ENCODE assay signal across 8 cellular contexts in genomic region chrX:71910526-71911022, GRCh38. TPM values are rescaled to one million over a fixed set of nuclear protein-coding genes. Genes with fewer than 3 reads are reported as not detected.
DNase-seq lines count a peak whose midpoint lies in the region; ATAC-seq and TF ChIP-seq lines count a peak whose summit lies in the region.

Gene NHSL2, plus strand, starts transcription at chrX:71910845.

- POLR2A ChIA-PET in HEK293 (lab: Yijun Ruan, JAX) (interaction anchor here (0.6 to 0.7 kb wide), 2 partner anchors 629 to 1390 kb away, joined by 3 to 4 read pairs; no protein-coding TSS in a partner anchor), WTC11 (lab: Charles Lee) (interaction anchor here (0.6 to 2.8 kb wide), 18 partner anchors 9 to 232 kb away, joined by 3 to 24 read pairs (median 5); partner anchors contain the start of gene RTL5)

- peak within 1 kb of the TSS; percentile 73 for H3K4me3 Mint-ChIP-seq in WTC11

- H3K4me1 ChIP-seq in HEK293 (ENCODE audit: control insufficient read depth, insufficient read depth, low read length), result no peaks in the 10 kb centered on the region

- peaks cover 5% of the 10 kb centered on the region; the same call in 1 of the 2 replicates for H3K36me3 Mint-ChIP-seq in WTC11

- peak within 1 kb of the TSS; percentile 53; the same call in 1 of the 2 replicates for H3K27ac ChIP-seq in HEK293 (ENCODE audit: extremely low read depth, low read depth, low read length)

- peak within 1 kb of the TSS; percentile 31 for H3K4me3 ChIP-seq in HEK293 (ENCODE audit: low read depth, low read length)
- peak within 1 kb of the TSS; percentile 48 for H3K4me3 ChIP-seq in fibroblast of mammary gland (ENCODE audit: control insufficient read depth, low read depth, low read length)

- no peaks in the 10 kb centered on the region for H3K36me3 ChIP-seq in HEK293 (ENCODE audit: control insufficient read depth in 2 of 2, insufficient read depth in 1 of 2, low read length in 2 of 2)

- peak; percentile 58 for ATAC-seq in WTC11
- peak; percentile 67 for ATAC-seq in omental fat pad (ENCODE audit: low FRiP score)
- ATAC-seq in GM18498 (IDR thresholded peaks at IDR 0.05; ENCODE audit: unreplicated experiment), result no peak
- ATAC-seq in HG03097 (IDR thresholded peaks at IDR 0.05; ENCODE audit: low FRiP score, unreplicated experiment), result no peak

- TF ChIP-seq CTCF in HEK293 (tag by site-specific recombination; IDR thresholded peaks at IDR 0.05), result no peak
- no peak for TF ChIP-seq CTCF in WTC11 (IDR thresholded peaks at IDR 0.05)
- TF ChIP-seq CTCF in fibroblast of mammary gland (conservative IDR thresholded peaks at IDR 0.05; ENCODE audit: control insufficient read depth, insufficient read depth, low read depth, low read length), result no peak
- no peak for TF ChIP-seq CTCF in omental fat pad (IDR thresholded peaks at IDR 0.05)

- no peaks in the 10 kb centered on the region for H3K9me3 ChIP-seq in HEK293 (ENCODE audit: control insufficient read depth, insufficient read depth, low read depth, low read length)

- H3K4me1 Mint-ChIP-seq in WTC11, result peaks cover 42% of the 10 kb centered on the region

- CTCF ChIA-PET in HEK293 (lab: Yijun Ruan, JAX) (interaction anchor here (0.6 to 2.5 kb wide), 14 partner anchors 8 to 119 kb away, joined by 3 to 16 read pairs (median 4); no protein-coding TSS in a partner anchor), WTC11 (lab: Charles Lee) (interaction anchor here (0.5 to 3.9 kb wide), 31 partner anchors 8 to 1742 kb away, joined by 3 to 47 read pairs (median 4); partner anchors contain the start of genes ERCC6L and RTL5)

- no peaks in the 10 kb centered on the region; the same call in 1 of the 2 replicates for H3K27me3 Mint-ChIP-seq in WTC11 (ENCODE audit: low read depth)

- DNase-seq in WTC11 (ENCODE audit: low spot score), result peak; percentile 44
- DNase-seq in fibroblast of mammary gland (ENCODE audit: low read depth), result peak; percentile 26
- DNase-seq in omental fat pad (ENCODE audit: low spot score), result no peak
- no peak for DNase-seq in NCI-H187 treated with DMSO at 0.1 percent for 48 hours (lab: John Stamatoyannopoulos, UW)
- no peak for DNase-seq in amygdala (lab: John Stamatoyannopoulos, UW)

- H3K9me3 Mint-ChIP-seq in WTC11, result no peaks in the 10 kb centered on the region

- peak within 1 kb of the TSS; percentile 63; the same call in 1 of the 2 replicates for H3K27ac Mint-ChIP-seq in WTC11

TF ChIP-seq in HEK293, 187 proteins besides CTCF, POLR2A, EP300 and RAD21 (continues in another document):
- TF ChIP-seq SETDB1 (IDR thresholded peaks at IDR 0.05; ENCODE audit: insufficient read length, low read length), result no peak
- no peak for TF ChIP-seq GLI4 (tag by site-specific recombination; IDR thresholded peaks at IDR 0.05)
- TF ChIP-seq ZNF660 (tag by site-specific recombination; IDR thresholded peaks at IDR 0.05), result no peak
- peak; percentile 19; the same call in 1 of the 2 replicates for TF ChIP-seq MZF1 (tag by site-specific recombination; IDR thresholded peaks at IDR 0.05; ENCODE audit: borderline replicate concordance)
- TF ChIP-seq ZFP41 (tag by site-specific recombination; IDR thresholded peaks at IDR 0.05; ENCODE audit: borderline replicate concordance), result no peak
- TF ChIP-seq ZNF677 (tag by site-specific recombination; IDR thresholded peaks at IDR 0.05), result no peak
- TF ChIP-seq ZBTB6 (tag by site-specific recombination; IDR thresholded peaks at IDR 0.05), result peak; percentile 25; the same call in 1 of the 2 replicates
- no peak for TF ChIP-seq ZSCAN30 (tag by site-specific recombination; IDR thresholded peaks at IDR 0.05)
- no peak for TF ChIP-seq HOXC10 (CRISPR knock-in tag; IDR thresholded peaks at IDR 0.05)
- TF ChIP-seq ZNF398 (tag by site-specific recombination; IDR thresholded peaks at IDR 0.05), result peak; percentile 88
- peak; percentile 25; the same call in 1 of the 2 replicates for TF ChIP-seq GLIS1 (tag by site-specific recombination; IDR thresholded peaks at IDR 0.05)
- TF ChIP-seq PRDM1 (tag by site-specific recombination; IDR thresholded peaks at IDR 0.05), result no peak

TF ChIP-seq in WTC11, 78 proteins besides CTCF, POLR2A, EP300 and RAD21:
- TF ChIP-seq SMAD4 (CRISPR knock-in tag; IDR thresholded peaks at IDR 0.05), result no peak
- TF ChIP-seq ATF2 (CRISPR knock-in tag; IDR thresholded peaks at IDR 0.05; ENCODE audit: borderline replicate concordance, low read depth), result no peak
- TF ChIP-seq CREB1 (CRISPR knock-in tag; IDR thresholded peaks at IDR 0.05), result no peak
- TF ChIP-seq AR (CRISPR knock-in tag; IDR thresholded peaks at IDR 0.05), result no peak
- peak; percentile 59 for TF ChIP-seq ZNF263 (CRISPR knock-in tag; IDR thresholded peaks at IDR 0.05; ENCODE audit: low read depth)
- no peak for TF ChIP-seq JUN (CRISPR knock-in tag; IDR thresholded peaks at IDR 0.05)
- TF ChIP-seq ZNF232 (CRISPR knock-in tag; IDR thresholded peaks at IDR 0.05), result no peak
- TF ChIP-seq GTF2I (CRISPR knock-in tag; conservative IDR thresholded peaks at IDR 0.05), result no peak

RNA-seq across cellular contexts. Expression of gene NHSL2, which starts in this region (rescaled TPM):
- total RNA-seq in WTC11 (2021), result 6.4 to 8.1 TPM (median 7.9 TPM) in 3 replicates
- total RNA-seq in omental fat pad, result 10 to 100 TPM; 12.8 to 20.2 (median 14.0) TPM

Comparison
In these comparisons a context has a peak if more than half of its experiments do, and no peak if none do; other contexts are left out.
1. ATAC-seq: peak in WTC11 (single experiment) and omental fat pad (single experiment); none in GM18498 (single experiment) and HG03097 (single experiment).
2. DNase-seq: peak in WTC11 (single experiment) and fibroblast of mammary gland (single experiment); none in omental fat pad (single experiment), NCI-H187 treated with DMSO at 0.1 percent for 48 hours (single experiment) and amygdala (0 of 56).